In the genomic region with DNA sequence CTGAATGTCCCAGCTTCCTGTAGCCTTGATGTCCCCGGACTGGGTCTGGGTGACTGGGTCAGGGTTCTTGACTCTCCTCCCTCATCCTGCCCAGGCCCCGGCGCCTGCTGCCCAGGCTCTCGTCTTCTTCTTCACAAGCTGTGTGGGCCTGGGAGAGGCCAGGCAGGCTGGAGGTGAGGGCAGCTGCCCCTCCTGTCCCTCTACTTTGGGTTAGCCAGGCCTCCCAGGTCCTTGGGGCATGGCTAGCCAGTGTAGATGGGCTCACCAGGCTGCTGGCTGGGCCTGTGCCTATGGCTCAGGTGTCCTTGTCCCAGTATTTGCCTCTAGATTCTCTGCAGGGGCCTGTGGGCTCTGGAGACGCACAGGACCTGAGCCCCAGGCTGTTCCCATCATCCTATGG, we compare ENCODE assay signal across 31 cellular contexts. TPM values are rescaled to one million over a fixed set of nuclear protein-coding genes. Genes with fewer than 3 reads are reported as not detected.
DNase-seq lines count a peak whose midpoint lies in the region; ATAC-seq and TF ChIP-seq lines count a peak whose summit lies in the region.
"Had no signal": no experiment of that assay in that cellular context is flagged by ENCODE, and none has a peak within 500 bp of the region (broad histone marks: within the 10 kb centered on the region; RNA-seq: fewer than 3 reads in every experiment).

No MANE protein-coding gene starts in this region.

- DNase-seq in left ventricle myocardium superior, result peak; percentile 26
- DNase-seq in left cardiac atrium, result no peak
- no peak for DNase-seq in adipocyte (ENCODE audit: low read depth)
- DNase-seq in neural progenitor cell (ENCODE audit: low spot score), result no peak
- no peak for DNase-seq in CD1c-positive myeloid dendritic cell (ENCODE audit: extremely low spot score)
- no peak for DNase-seq in NCI-H510A (lab: John Stamatoyannopoulos, UW)
- DNase-seq: activated CD4-positive, alpha-beta T cell treated with anti-CD3 and anti-CD28 coated beads, Interleukin-2, amount 50 U/mL, for 4 hours; activated CD8-positive, alpha-beta memory T cell treated with anti-CD3 and anti-CD28 coated beads, Interleukin-2, amount 50 U/mL, for 4 hours; activated effector memory CD4-positive, alpha-beta T cell treated with Interleukin-2 at 50 U/mL for 16 hours; body of pancreas; effector CD8-positive, alpha-beta T cell; foreskin melanocyte; hippocampal formation; Kasumi-1; NCI-H1092; NCI-H2107; NCI-H510A treated with DMSO at 0.1 percent for 48 hours; NK-92 treated with Interleukin-12 subunit alpha and Interleukin-12 subunit beta, amount 100 ng/mL, for 24 hours; nucleus accumbens; Peyer's patch; retina; SK-N-SH; stimulated activated CD4-positive, alpha-beta T cell treated with anti-CD3 and anti-CD28 coated beads, Interleukin-12 subunit alpha, Interleukin-12 subunit beta, amount 100 ng/mL, for 4 hours; stimulated activated CD4-positive, alpha-beta T cell treated with anti-CD3 and anti-CD28 coated beads, Interleukin-4, amount 100 ng/mL, for 4 hours; stimulated activated naive CD8-positive, alpha-beta T cell treated with anti-CD3 and anti-CD28 coated beads, Interleukin-15, amount 100 ng/mL, for 72 hours; transverse colon; WERI-Rb-1 had no signal

- H3K27ac Mint-ChIP-seq in neural progenitor cell, result peak overlapping the region; percentile 33

- no peaks in the 10 kb centered on the region for H3K79me2 ChIP-seq in neural progenitor cell (ENCODE audit: low read depth)

- no peak overlapping the region for H3K4me3 Mint-ChIP-seq in neural progenitor cell
- H3K4me3 Mint-ChIP-seq: stimulated activated naive CD8-positive, alpha-beta T cell treated with anti-CD3 and anti-CD28 coated beads, Interleukin-15, amount 100 ng/mL, for 72 hours had no signal

- no peaks in the 10 kb centered on the region for H3K9me3 ChIP-seq in adipocyte (ENCODE audit: control insufficient read depth, low read length)
- no peaks in the 10 kb centered on the region for H3K9me3 ChIP-seq in neural progenitor cell (ENCODE audit: low read depth)
- H3K9me3 ChIP-seq: BLaER1 treated with 17β-estradiol and CSF1 and Interleukin-3, amounts not matched to agents 10 nM and 100 nM; body of pancreas; Peyer's patch; SK-N-SH; transverse colon had no signal

- peaks cover 72% of the 10 kb centered on the region for H3K36me3 ChIP-seq in adipocyte (ENCODE audit: control insufficient read depth, insufficient read depth, low read length, severe bottlenecking)
- no peaks in the 10 kb centered on the region for H3K36me3 ChIP-seq in neural progenitor cell

- intact Hi-C loops in left ventricle myocardium superior (cut with micrococcal nuclease), result no loop called here
- intact Hi-C loops in left cardiac atrium (cut with DNase I), result no loop called here

- ATAC-seq in left ventricle myocardium superior (no peak), left cardiac atrium (no peak), HG03378 (IDR thresholded peaks at IDR 0.05; ENCODE audit: unreplicated experiment) (no peak), GM19328 (IDR thresholded peaks at IDR 0.05; ENCODE audit: unreplicated experiment) (no peak)
- ATAC-seq: body of pancreas; esophagus mucosa; stimulated activated naive CD8-positive, alpha-beta T cell treated with anti-CD3 and anti-CD28 coated beads, Interleukin-15, amount 100 ng/mL, for 72 hours had no signal

- no peaks in the 10 kb centered on the region for H3K9me3 Mint-ChIP-seq in neural progenitor cell
- H3K9me3 Mint-ChIP-seq: stimulated activated naive CD8-positive, alpha-beta T cell treated with anti-CD3 and anti-CD28 coated beads, Interleukin-15, amount 100 ng/mL, for 72 hours had no signal

- peak overlapping the region; percentile 37 for H3K9ac ChIP-seq in adipocyte (ENCODE audit: low read length)
- H3K9ac ChIP-seq in neural progenitor cell, result no peak overlapping the region
- H3K9ac ChIP-seq: SK-N-SH had no signal

- H3K27me3 ChIP-seq in adipocyte (replicated peaks; ENCODE audit: control insufficient read depth, insufficient read depth, low read length), result no peaks in the 10 kb centered on the region
- no peaks in the 10 kb centered on the region for H3K27me3 ChIP-seq in neural progenitor cell
- H3K27me3 ChIP-seq: BLaER1 treated with 17β-estradiol and CSF1 and Interleukin-3, amounts not matched to agents 10 nM and 100 nM; body of pancreas; Peyer's patch; transverse colon had no signal

- H3F3A ChIP-seq in neural progenitor cell (ENCODE audit: low read depth), result peaks cover 13% of the 10 kb centered on the region

- no peak for TF ChIP-seq CTCF in neural progenitor cell (IDR thresholded peaks at IDR 0.05)

- H3K36me3 Mint-ChIP-seq in neural progenitor cell, result peaks cover 8% of the 10 kb centered on the region

- H3K4me1 ChIP-seq in adipocyte (ENCODE audit: control insufficient read depth, insufficient read depth, low read length) (no peaks in the 10 kb centered on the region), neural progenitor cell (no peaks in the 10 kb centered on the region)
- H3K4me1 ChIP-seq: body of pancreas, Peyer's patch, transverse colon had no signal

- peaks cover 10% of the 10 kb centered on the region for H3K27me3 Mint-ChIP-seq in neural progenitor cell (ENCODE audit: insufficient read depth, low read depth)
- H3K27me3 Mint-ChIP-seq: stimulated activated naive CD8-positive, alpha-beta T cell treated with anti-CD3 and anti-CD28 coated beads, Interleukin-15, amount 100 ng/mL, for 72 hours had no signal

- peaks cover 6% of the 10 kb centered on the region for H3K4me1 Mint-ChIP-seq in neural progenitor cell

- H3K27ac ChIP-seq in neural progenitor cell, result no peak overlapping the region
- H3K27ac ChIP-seq: Peyer's patch, transverse colon, WERI-Rb-1 had no signal

- H3K4me3 ChIP-seq in adipocyte (ENCODE audit: low read length) (no peak overlapping the region), neural progenitor cell (no peak overlapping the region)
- H3K4me3 ChIP-seq: BLaER1 treated with 17β-estradiol and CSF1 and Interleukin-3, amounts not matched to agents 10 nM and 100 nM; body of pancreas; Peyer's patch; transverse colon had no signal

- H3K4me2 ChIP-seq in neural progenitor cell, result no peak overlapping the region
- H3K4me2 ChIP-seq: BLaER1 treated with 17β-estradiol and CSF1 and Interleukin-3, amounts not matched to agents 10 nM and 100 nM; SK-N-SH had no signal

- H2AFZ ChIP-seq in neural progenitor cell (replicated peaks), result no peak overlapping the region

- H4K20me1 ChIP-seq in neural progenitor cell (ENCODE audit: low read depth), result no peaks in the 10 kb centered on the region

RNA-seq across cellular contexts. Expression of a gene that starts 31.8 kb away (rescaled TPM):
- total RNA-seq in left ventricle myocardium superior (41.6 TPM), left cardiac atrium (10 to 100 TPM; 91.0 to 92.4 TPM), neural progenitor cell (ENCODE audit: low replicate concordance) (292 and 555 TPM in 2 replicates)
